ENCODE assay signal across 8 cellular contexts in genomic region chr9:128503870-128504269, GRCh38. TPM values are rescaled to one million over a fixed set of nuclear protein-coding genes. Genes with fewer than 3 reads are reported as not detected.
A peak's percentile ranks its signal among the peaks of the same experiment; 100 is the strongest.
DNase-seq lines count a peak whose midpoint lies in the region; ATAC-seq, FAIRE-seq and TF ChIP-seq lines count a peak whose summit lies in the region.

No MANE protein-coding gene starts in this region.

- H3K36me3 Mint-ChIP-seq in CD4-positive, alpha-beta T cell (ENCODE audit: low read depth) = peaks cover 37% of the 10 kb centered on the region
- peaks cover 4% of the 10 kb centered on the region for H3K36me3 Mint-ChIP-seq in astrocyte (ENCODE audit: low read depth, unreplicated experiment)

- no peak for DNase-seq in CD4-positive, alpha-beta T cell
- DNase-seq in IMR-90 (no peak), astrocyte (ENCODE audit: low read depth) (peak; percentile 4), HepG2 (ENCODE audit: low spot score) (no peak), tibial nerve (ENCODE audit: low spot score in 2 of 2) (no peak), HEK293T (ENCODE audit: extremely low spot score) (no peak), COR-L47 (lab: John Stamatoyannopoulos, UW) (no peak)

- H3K4me3 ChIP-seq in IMR-90 (ENCODE audit: insufficient read depth, low read depth, low read length) (peak overlapping the region; percentile 84), astrocyte (ENCODE audit: insufficient read depth, low read depth, low read length) (peak overlapping the region; percentile 95), HepG2 (replicated peaks in 1 of 3; ENCODE audit: insufficient read depth in 1 of 3, low read depth in 2 of 3, low read length in 3 of 3) (peak overlapping the region; percentile 82 to 96 (median 90); a peak in 5 of 6 replicates), tibial nerve (peak overlapping the region; percentile 65 to 99 (median 91))

- peak overlapping the region; percentile 64; the same call in 1 of the 2 replicates for H3K23ac ChIP-seq in IMR-90 (ENCODE audit: low read depth, low read length)

- in situ Hi-C loops in IMR-90 (cut with MboI; ENCODE audit: low sequenced_read_pairs) (no loop called here), HepG2 (cut with HindIII; ENCODE audit: extremely low pct_ligation_motif_present, low pct_unique_long_range_greater_than_20kb) (no loop called here)

- no peak overlapping the region for H2BK120ac ChIP-seq in IMR-90 (ENCODE audit: low read depth, low read length)

- peak overlapping the region; percentile 49 to 82 for H4K8ac ChIP-seq in IMR-90 (ENCODE audit: low read depth in 2 of 2, low read length in 2 of 2)

- POLR2A ChIA-PET in CD4-positive, alpha-beta T cell (lab: Charles Lee) = interaction anchor here (1.6 to 2.2 kb wide), 2 partner anchors 48 to 220 kb away, joined by 5 to 45 read pairs; partner anchors contain the start of genes SPTAN1 and ZDHHC12
- POLR2A ChIA-PET in IMR-90 (lab: Charles Lee; ENCODE audit: unreplicated experiment) (no interaction called here), HepG2 (lab: Yijun Ruan, JAX) (no interaction called here), HEK293T (lab: Yijun Ruan, JAX) (interaction anchor here (1.2 kb wide), 1 partner anchor 11 kb away, joined by 3 read pairs; no protein-coding TSS in a partner anchor)

- no CpG with 5 or more reads among the region's 11 CpGs for WGBS in IMR-90 (ENCODE audit: extremely low coverage in 2 of 2, insufficient read length in 1 of 2), 2 experiments
- 60% methylated on average over 11 of the region's 11 CpGs for WGBS in HepG2 (ENCODE audit: low lambda C conversion rate)
- WGBS in tibial nerve, 2 donors = 9 to 16% methylated on average over 11 of the region's 11 CpGs

- H2BK15ac ChIP-seq in IMR-90 (ENCODE audit: low read depth, low read length) = no peak overlapping the region

- H3K9me1 ChIP-seq in IMR-90 (ENCODE audit: insufficient read depth, low read length) = peaks cover 9% of the 10 kb centered on the region

- peak overlapping the region; percentile 4; the same call in 1 of the 2 replicates for H4K5ac ChIP-seq in IMR-90 (ENCODE audit: low read depth, low read length)

- TF ChIP-seq RAD21 in IMR-90 (IDR thresholded peaks at IDR 0.05; ENCODE audit: low read length) (no peak), HepG2 (CRISPR knock-in tag; IDR thresholded peaks at IDR 0.05) (no peak)

- FAIRE-seq in astrocyte (lab: Jason Lieb, UNC) = no peak
- no peak for FAIRE-seq in HepG2 (lab: Jason Lieb, UNC)

- TF ChIP-seq POLR2A in IMR-90 (IDR thresholded peaks at IDR 0.05; ENCODE audit: low read depth, low read length) = no peak
- TF ChIP-seq POLR2A in HepG2 (IDR thresholded peaks at IDR 0.05; ENCODE audit: insufficient read depth in 1 of 2, low read depth in 2 of 2, low read length in 2 of 2) = no peak
- no peak for TF ChIP-seq POLR2A in tibial nerve (IDR thresholded peaks at IDR 0.05)

- peaks cover 36% of the 10 kb centered on the region for H3K4me1 Mint-ChIP-seq in CD4-positive, alpha-beta T cell (ENCODE audit: low read depth)
- peaks cover 6% of the 10 kb centered on the region for H3K4me1 Mint-ChIP-seq in astrocyte (ENCODE audit: low read depth, unreplicated experiment)

- peak overlapping the region; percentile 50; the same call in 1 of the 2 replicates for H3K4ac ChIP-seq in IMR-90 (ENCODE audit: low read depth, low read length)

- BruUV-seq in IMR-90 (replicated peaks; lab: Mats Ljungman, UMichigan) = no TSS peak
- TSS peak; percentile 78 for BruUV-seq in HepG2 (replicated peaks; lab: Mats Ljungman, UMichigan)

- H3K27me3 ChIP-seq in CD4-positive, alpha-beta T cell (ENCODE audit: control insufficient read depth, insufficient read depth, low read length) = no peaks in the 10 kb centered on the region
- H3K27me3 ChIP-seq in IMR-90 (ENCODE audit: control insufficient read depth, insufficient read depth, low read length) (no peaks in the 10 kb centered on the region), astrocyte (ENCODE audit: insufficient read depth, low read length) (no peaks in the 10 kb centered on the region), HepG2 (ENCODE audit: control insufficient read depth in 1 of 2, insufficient read depth in 2 of 2, low read length in 2 of 2) (no peaks in the 10 kb centered on the region; a peak in 1 of 5 replicates), tibial nerve (no peaks in the 10 kb centered on the region)

- H3K79me1 ChIP-seq in IMR-90 (ENCODE audit: low read depth in 1 of 2, low read length in 2 of 2) = peaks cover 22 to 33% of the 10 kb centered on the region in 2 experiments

- no peaks in the 10 kb centered on the region for H3K27me3 Mint-ChIP-seq in CD4-positive, alpha-beta T cell
- no peaks in the 10 kb centered on the region for H3K27me3 Mint-ChIP-seq in astrocyte (ENCODE audit: low read depth, unreplicated experiment)

- H2BK20ac ChIP-seq in IMR-90 (ENCODE audit: low read depth, low read length) = no peak overlapping the region

- CTCF ChIA-PET in CD4-positive, alpha-beta T cell (lab: Charles Lee) = no interaction called here
- CTCF ChIA-PET in IMR-90 (lab: Yijun Ruan, JAX) (no interaction called here), HepG2 (lab: Yijun Ruan, JAX; ENCODE audit: low intra/inter-chr PET ratio, low total read pairs) (no interaction called here), HEK293T (lab: Yijun Ruan, JAX) (no interaction called here)

- TF ChIP-seq EP300 in HepG2 (IDR thresholded peaks at IDR 0.05; ENCODE audit: low read depth in 2 of 2, low read length in 2 of 2) = no peak
- TF ChIP-seq EP300 in HepG2 (CRISPR knock-in tag; IDR thresholded peaks at IDR 0.05; ENCODE audit: borderline replicate concordance) = no peak
- TF ChIP-seq EP300 in tibial nerve (IDR thresholded peaks at IDR 0.05) = no peak

- H3K9me3 ChIP-seq in CD4-positive, alpha-beta T cell (ENCODE audit: control insufficient read depth, low read length) = no peaks in the 10 kb centered on the region
- H3K9me3 ChIP-seq in IMR-90 (ENCODE audit: control insufficient read depth, insufficient read depth, low read length) = no peaks in the 10 kb centered on the region
- no peaks in the 10 kb centered on the region for H3K9me3 ChIP-seq in astrocyte (ENCODE audit: insufficient read depth, low read depth, low read length)
- no peaks in the 10 kb centered on the region for H3K9me3 ChIP-seq in HepG2 (ENCODE audit: low read length)
- H3K9me3 ChIP-seq in tibial nerve = no peaks in the 10 kb centered on the region

- H2AFZ ChIP-seq in IMR-90 (replicated peaks; ENCODE audit: low read length, poor library complexity) (peak overlapping the region; percentile 85), astrocyte (ENCODE audit: low read depth, low read length) (peak overlapping the region; percentile 74), HepG2 (ENCODE audit: low read length) (no peak overlapping the region)

- dilution Hi-C loops in IMR-90 (cut with HindIII; ENCODE audit: low sequenced_read_pairs, unreplicated experiment) = no loop called here

- H3K79me2 ChIP-seq in astrocyte (ENCODE audit: insufficient read depth, low read length) (peaks cover 28% of the 10 kb centered on the region), HepG2 (ENCODE audit: insufficient read depth, low read length) (peaks cover 19% of the 10 kb centered on the region)

- H4K20me1 ChIP-seq in IMR-90 (ENCODE audit: insufficient read depth, low read length) = no peaks in the 10 kb centered on the region
- no peaks in the 10 kb centered on the region for H4K20me1 ChIP-seq in astrocyte (ENCODE audit: insufficient read depth, low read length)
- no peaks in the 10 kb centered on the region for H4K20me1 ChIP-seq in HepG2 (ENCODE audit: insufficient read depth, low read length)

- peaks cover 12% of the 10 kb centered on the region for H3K36me3 ChIP-seq in IMR-90 (ENCODE audit: control insufficient read depth, insufficient read depth, low read length)
- H3K36me3 ChIP-seq in astrocyte (ENCODE audit: insufficient read depth, low read length) = peaks cover 20% of the 10 kb centered on the region
- peaks cover 1 to 13% of the 10 kb centered on the region in 2 experiments; a peak in 4 of 5 replicates for H3K36me3 ChIP-seq in HepG2 (replicated peaks in 1 of 2; ENCODE audit: control insufficient read depth in 1 of 2, insufficient read depth in 2 of 2, low read length in 2 of 2)
- H3K36me3 ChIP-seq in tibial nerve = peaks cover 0 to 20% (median 0%) of the 10 kb centered on the region in 3 donors

- no peak overlapping the region for H3K18ac ChIP-seq in IMR-90 (ENCODE audit: low read depth, low read length)

- H2AK5ac ChIP-seq in IMR-90 (ENCODE audit: low read depth, low read length) = 0 out of 2 replicates have a peak overlapping the region, but pooled peaks have one; percentile 44

- no peak for TF ChIP-seq CTCF in CD4-positive, alpha-beta T cell (IDR thresholded peaks at IDR 0.05)
- TF ChIP-seq CTCF in IMR-90 (conservative IDR thresholded peaks at IDR 0.05; ENCODE audit: low read depth, low read length) = no peak
- TF ChIP-seq CTCF in astrocyte (IDR thresholded peaks at IDR 0.05; ENCODE audit: insufficient read depth, low read depth, low read length) = no peak
- TF ChIP-seq CTCF in HepG2 (CRISPR knock-in tag; IDR thresholded peaks at IDR 0.05) = no peak
- TF ChIP-seq CTCF in tibial nerve (IDR thresholded peaks at IDR 0.05) = no peak

- H3K4me3 Mint-ChIP-seq in CD4-positive, alpha-beta T cell = peak overlapping the region; percentile 80
- peak overlapping the region; percentile 100 for H3K4me3 Mint-ChIP-seq in astrocyte (ENCODE audit: unreplicated experiment)

- peak overlapping the region; percentile 54 for H3K14ac ChIP-seq in IMR-90 (replicated peaks; ENCODE audit: low read depth, low read length)

- no peak overlapping the region for H2BK5ac ChIP-seq in IMR-90 (ENCODE audit: low read depth, low read length, poor library complexity, severe bottlenecking)

- H3K4me2 ChIP-seq in IMR-90 (ENCODE audit: low read depth, low read length) = peak overlapping the region; percentile 68
- peak overlapping the region; percentile 92 for H3K4me2 ChIP-seq in astrocyte (ENCODE audit: low read length)
- H3K4me2 ChIP-seq in HepG2 (ENCODE audit: low read depth, low read length) = peak overlapping the region; percentile 88

- no peak overlapping the region for H4K91ac ChIP-seq in IMR-90 (ENCODE audit: insufficient read depth, low read depth, low read length)

- H3K9ac ChIP-seq in IMR-90 (ENCODE audit: low read depth, low read length) (peak overlapping the region; percentile 45; the same call in 1 of the 2 replicates), astrocyte (ENCODE audit: low read length) (peak overlapping the region; percentile 87), HepG2 (ENCODE audit: insufficient read depth, low read depth, low read length) (peak overlapping the region; percentile 87)

- no peak overlapping the region for H3K27ac ChIP-seq in CD4-positive, alpha-beta T cell (ENCODE audit: low read depth, low read length)
- H3K27ac ChIP-seq in IMR-90 (ENCODE audit: insufficient read depth, low read length) (no peak overlapping the region), astrocyte (ENCODE audit: low read depth, low read length) (no peak overlapping the region), HepG2 (ENCODE audit: extremely low read length, insufficient read depth, low read length) (peak overlapping the region; percentile 79), tibial nerve (peak overlapping the region in 3 of 4 donors; percentile 77 to 91 (median 90))

- H3K4me1 ChIP-seq in IMR-90 (ENCODE audit: control insufficient read depth, insufficient read depth, low read length) = peaks cover 4% of the 10 kb centered on the region
- peaks cover 11% of the 10 kb centered on the region for H3K4me1 ChIP-seq in astrocyte (ENCODE audit: insufficient read depth, low read length)
- H3K4me1 ChIP-seq in HepG2 (ENCODE audit: insufficient read depth, low read length) = peaks cover 21% of the 10 kb centered on the region
- peaks cover 0 to 27% (median 5%) of the 10 kb centered on the region in 4 donors for H3K4me1 ChIP-seq in tibial nerve

- no peak overlapping the region for H3K56ac ChIP-seq in IMR-90 (ENCODE audit: extremely low read depth, insufficient read depth, low read length)

- intact Hi-C loops in CD4-positive, alpha-beta T cell (cut with DNase I, micrococcal nuclease) = loop anchor here (1.0 to 5.0 kb wide), 4 partner anchors 48 to 443 kb away; partner anchors contain the start of genes ODF2 (in 2 of the 2), DOLK (in 1 of the 2), NUP188 (in 1 of the 2) and SPTAN1 (in 1 of the 2)
- intact Hi-C loops in IMR-90 (cut with micrococcal nuclease) (loop anchor here (2.0 kb wide), 1 partner anchor 55 kb away; no protein-coding TSS in a partner anchor), HepG2 (cut with micrococcal nuclease; ENCODE audit: unreplicated experiment) (loop anchor here (5.0 kb wide), 1 partner anchor 48 kb away; the partner anchor contains the start of gene SPTAN1)

- H2AK9ac ChIP-seq in IMR-90 (replicated peaks; ENCODE audit: low read depth, low read length, poor library complexity) = peak overlapping the region; percentile 78

- H3K9me3 Mint-ChIP-seq in CD4-positive, alpha-beta T cell = no peaks in the 10 kb centered on the region
- no peaks in the 10 kb centered on the region for H3K9me3 Mint-ChIP-seq in astrocyte (ENCODE audit: unreplicated experiment)

- peak overlapping the region; percentile 97 for H3K27ac Mint-ChIP-seq in CD4-positive, alpha-beta T cell
- no peak overlapping the region for H3K27ac Mint-ChIP-seq in astrocyte (ENCODE audit: unreplicated experiment)

- no peak for ATAC-seq in CD4-positive, alpha-beta T cell (ENCODE audit: poor library complexity)
- ATAC-seq in IMR-90 (ENCODE audit: low read depth) (peak; percentile 41), HepG2 (no peak), HG02642 (IDR thresholded peaks at IDR 0.05; ENCODE audit: poor library complexity, unreplicated experiment) (no peak)

RNA-seq across cellular contexts. Expression of gene GLE1, which starts 0.6 kb away (rescaled TPM):
- total RNA-seq in CD4-positive, alpha-beta T cell = 1 to 10 TPM; 8.0 to 8.4 TPM
- total RNA-seq in IMR-90 (2012; rRNA removed) (35.3 and 39.4 TPM in 2 replicates), astrocyte (15.0 and 17.5 TPM in 2 replicates), HepG2 (2016; rRNA removed; fragmentation: Illumina TruSeq; extraction: Trizol) (28.8 and 41.1 TPM in 2 replicates), tibial nerve (10 to 100 TPM; 24.5 to 30.4 (median 28.8) TPM)
- polyA plus RNA-seq in IMR-90 (2012; rRNA removed) (13.2 and 14.3 TPM in 2 replicates), HepG2 (2011; rRNA removed) (10.6 and 14.7 TPM in 2 replicates)
- 7.3 and 10.2 TPM in 2 replicates for polyA plus RNA-seq in IMR-90 (2012; cell fraction: cytosol; rRNA removed)
- 9.6 and 15.5 TPM in 2 replicates for polyA plus RNA-seq in IMR-90 (2012; cell fraction: nucleus; rRNA removed; ENCODE audit: low replicate concordance)
- 7.4 and 7.9 TPM in 2 replicates for total RNA-seq in HepG2 (2016; cell fraction: cytosol; rRNA removed; fragmentation: Illumina TruSeq; extraction: Trizol; ENCODE audit: low read depth)
- total RNA-seq in HepG2 (2016; cell fraction: insoluble cytoplasmic fraction; rRNA removed; fragmentation: Illumina TruSeq; extraction: Trizol) = 29.6 and 39.3 TPM in 2 replicates
- total RNA-seq in HepG2 (2016; cell fraction: membrane; rRNA removed; fragmentation: Illumina TruSeq; extraction: Trizol) = 17.1 and 18.6 TPM in 2 replicates
- total RNA-seq in HepG2 (2016; cell fraction: nucleus; rRNA removed; fragmentation: Illumina TruSeq; extraction: Trizol) = 14.9 and 16.3 TPM in 2 replicates
- 10.5 TPM in 2 replicates for polyA plus RNA-seq in HepG2 (2011; cell fraction: cytosol; rRNA removed)
- 7.6 and 8.6 TPM in 2 replicates for polyA plus RNA-seq in HepG2 (2011; cell fraction: nucleus; rRNA removed)
- polyA plus RNA-seq in HepG2 (2012) = 9.6 and 10.9 TPM in 2 replicates
- 3.1 and 3.9 TPM in 2 replicates for polyA plus RNA-seq in HepG2 (2016; cell fraction: cytosol; fragmentation: Illumina TruSeq; extraction: Trizol; ENCODE audit: low read depth)
- polyA plus RNA-seq in HepG2 (2016; cell fraction: insoluble cytoplasmic fraction; fragmentation: Illumina TruSeq; extraction: Trizol; ENCODE audit: low read depth) = 33.8 and 35.3 TPM in 2 replicates
- 10.7 and 11.7 TPM in 2 replicates for polyA plus RNA-seq in HepG2 (2016; cell fraction: membrane; fragmentation: Illumina TruSeq; extraction: Trizol; ENCODE audit: low read depth)
- 21.8 and 23.3 TPM in 2 replicates for polyA plus RNA-seq in HepG2 (2016; cell fraction: nucleus; fragmentation: Illumina TruSeq; extraction: Trizol; ENCODE audit: insufficient read depth, low read depth)
- 26.2 and 106 TPM in 2 replicates for polyA minus RNA-seq in HepG2 (2011; rRNA and poly(A)+ RNA removed; ENCODE audit: low replicate concordance)
- 14.9 and 17.1 TPM in 2 replicates for polyA minus RNA-seq in HepG2 (2011; cell fraction: cytosol; rRNA and poly(A)+ RNA removed)
- polyA minus RNA-seq in HepG2 (2011; cell fraction: nucleus; rRNA and poly(A)+ RNA removed) = 5.7 and 7.5 TPM in 2 replicates

RNA-seq across cellular contexts. Expression of gene ODF2, which starts 48.1 kb away (rescaled TPM):
- total RNA-seq in CD4-positive, alpha-beta T cell = 10 to 100 TPM; 18.3 to 21.3 TPM
- 46.4 and 59.2 TPM in 2 replicates for total RNA-seq in IMR-90 (2012; rRNA removed)
- polyA plus RNA-seq in IMR-90 (2012; rRNA removed) = 34.9 and 40.2 TPM in 2 replicates
- 10.1 and 11.6 TPM in 2 replicates for polyA plus RNA-seq in IMR-90 (2012; cell fraction: cytosol; rRNA removed)
- 113 and 193 TPM in 2 replicates for polyA plus RNA-seq in IMR-90 (2012; cell fraction: nucleus; rRNA removed; ENCODE audit: low replicate concordance)
- 26.2 and 28.1 TPM in 2 replicates for total RNA-seq in astrocyte
- total RNA-seq in HepG2 (2016; rRNA removed; fragmentation: Illumina TruSeq; extraction: Trizol) = 28.3 and 31.3 TPM in 2 replicates
- total RNA-seq in HepG2 (2016; cell fraction: cytosol; rRNA removed; fragmentation: Illumina TruSeq; extraction: Trizol; ENCODE audit: low read depth) = 6.8 and 10.0 TPM in 2 replicates
- total RNA-seq in HepG2 (2016; cell fraction: insoluble cytoplasmic fraction; rRNA removed; fragmentation: Illumina TruSeq; extraction: Trizol) = 28.2 and 33.5 TPM in 2 replicates
- total RNA-seq in HepG2 (2016; cell fraction: membrane; rRNA removed; fragmentation: Illumina TruSeq; extraction: Trizol) = 17.0 and 17.8 TPM in 2 replicates
- total RNA-seq in HepG2 (2016; cell fraction: nucleus; rRNA removed; fragmentation: Illumina TruSeq; extraction: Trizol) = 32.1 and 38.6 TPM in 2 replicates
- polyA plus RNA-seq in HepG2 (2011; rRNA removed) = 9.8 and 10.0 TPM in 2 replicates
- polyA plus RNA-seq in HepG2 (2011; cell fraction: cytosol; rRNA removed) = 3.3 and 3.7 TPM in 2 replicates
- polyA plus RNA-seq in HepG2 (2011; cell fraction: nucleus; rRNA removed) = 69.5 and 91.8 TPM in 2 replicates
- 12.4 and 16.5 TPM in 2 replicates for polyA plus RNA-seq in HepG2 (2012)
- polyA plus RNA-seq in HepG2 (2016; cell fraction: cytosol; fragmentation: Illumina TruSeq; extraction: Trizol; ENCODE audit: low read depth) = 5.0 TPM in 2 replicates
- 23.7 and 26.7 TPM in 2 replicates for polyA plus RNA-seq in HepG2 (2016; cell fraction: insoluble cytoplasmic fraction; fragmentation: Illumina TruSeq; extraction: Trizol; ENCODE audit: low read depth)
- 7.9 and 9.5 TPM in 2 replicates for polyA plus RNA-seq in HepG2 (2016; cell fraction: membrane; fragmentation: Illumina TruSeq; extraction: Trizol; ENCODE audit: low read depth)
- 69.2 and 78.2 TPM in 2 replicates for polyA plus RNA-seq in HepG2 (2016; cell fraction: nucleus; fragmentation: Illumina TruSeq; extraction: Trizol; ENCODE audit: insufficient read depth, low read depth)
- 4.7 and 19.7 TPM in 2 replicates for polyA minus RNA-seq in HepG2 (2011; rRNA and poly(A)+ RNA removed; ENCODE audit: low replicate concordance)
- polyA minus RNA-seq in HepG2 (2011; cell fraction: cytosol; rRNA and poly(A)+ RNA removed) = 3.1 and 3.5 TPM in 2 replicates
- polyA minus RNA-seq in HepG2 (2011; cell fraction: nucleus; rRNA and poly(A)+ RNA removed) = 13.1 and 15.3 TPM in 2 replicates
- 10 to 100 TPM; 23.2 to 32.7 (median 25.8) TPM for total RNA-seq in tibial nerve

RNA-seq across cellular contexts. Expression of gene SPTAN1, which starts 48.5 kb away (rescaled TPM):
- 100 to 1,000 TPM; 386 to 392 TPM for total RNA-seq in CD4-positive, alpha-beta T cell
- total RNA-seq in IMR-90 (2012; rRNA removed) = 327 and 345 TPM in 2 replicates
- polyA plus RNA-seq in IMR-90 (2012; rRNA removed) = 275 and 316 TPM in 2 replicates
- 177 and 253 TPM in 2 replicates for polyA plus RNA-seq in IMR-90 (2012; cell fraction: cytosol; rRNA removed)
- 798 and 1,000 TPM in 2 replicates for polyA plus RNA-seq in IMR-90 (2012; cell fraction: nucleus; rRNA removed; ENCODE audit: low replicate concordance)
- 523 and 604 TPM in 2 replicates for total RNA-seq in astrocyte
- 23.5 and 106 TPM in 2 replicates for total RNA-seq in HepG2 (2016; rRNA removed; fragmentation: Illumina TruSeq; extraction: Trizol)
- 19.2 and 22.6 TPM in 2 replicates for total RNA-seq in HepG2 (2016; cell fraction: cytosol; rRNA removed; fragmentation: Illumina TruSeq; extraction: Trizol; ENCODE audit: low read depth)
- total RNA-seq in HepG2 (2016; cell fraction: insoluble cytoplasmic fraction; rRNA removed; fragmentation: Illumina TruSeq; extraction: Trizol) = 14.5 and 107 TPM in 2 replicates
- 14.3 and 15.6 TPM in 2 replicates for total RNA-seq in HepG2 (2016; cell fraction: membrane; rRNA removed; fragmentation: Illumina TruSeq; extraction: Trizol)
- 180 and 199 TPM in 2 replicates for total RNA-seq in HepG2 (2016; cell fraction: nucleus; rRNA removed; fragmentation: Illumina TruSeq; extraction: Trizol)
- polyA plus RNA-seq in HepG2 (2011; rRNA removed) = 111 and 132 TPM in 2 replicates
- polyA plus RNA-seq in HepG2 (2011; cell fraction: cytosol; rRNA removed) = 28.2 and 51.8 TPM in 2 replicates
- polyA plus RNA-seq in HepG2 (2011; cell fraction: nucleus; rRNA removed) = 885 and 1,070 TPM in 2 replicates
- polyA plus RNA-seq in HepG2 (2012) = 97.6 and 98.5 TPM in 2 replicates
- 6.9 and 7.2 TPM in 2 replicates for polyA plus RNA-seq in HepG2 (2016; cell fraction: cytosol; fragmentation: Illumina TruSeq; extraction: Trizol; ENCODE audit: low read depth)
- polyA plus RNA-seq in HepG2 (2016; cell fraction: insoluble cytoplasmic fraction; fragmentation: Illumina TruSeq; extraction: Trizol; ENCODE audit: low read depth) = 14.9 and 21.0 TPM in 2 replicates
- 6.9 and 9.5 TPM in 2 replicates for polyA plus RNA-seq in HepG2 (2016; cell fraction: membrane; fragmentation: Illumina TruSeq; extraction: Trizol; ENCODE audit: low read depth)
- 274 and 280 TPM in 2 replicates for polyA plus RNA-seq in HepG2 (2016; cell fraction: nucleus; fragmentation: Illumina TruSeq; extraction: Trizol; ENCODE audit: insufficient read depth, low read depth)
- 319 and 464 TPM in 2 replicates for polyA minus RNA-seq in HepG2 (2011; rRNA and poly(A)+ RNA removed; ENCODE audit: low replicate concordance)
- polyA minus RNA-seq in HepG2 (2011; cell fraction: cytosol; rRNA and poly(A)+ RNA removed) = 48.3 and 55.2 TPM in 2 replicates
- 960 and 1,011 TPM in 2 replicates for polyA minus RNA-seq in HepG2 (2011; cell fraction: nucleus; rRNA and poly(A)+ RNA removed)
- total RNA-seq in tibial nerve = 100 to 1,000 TPM; 491 to 540 (median 508) TPM

Comparison
In these comparisons a context has a peak if more than half of its experiments do, and no peak if none do; other contexts are left out.
1. H3K27ac ChIP-seq: peak in HepG2 (single experiment) and tibial nerve (3 of 4); none in CD4-positive, alpha-beta T cell (single experiment), IMR-90 (single experiment) and astrocyte (single experiment).
2. POLR2A ChIA-PET loops: an anchor here in CD4-positive, alpha-beta T cell (1.6 to 2.2 kb wide) and HEK293T (1.2 kb wide); none called in IMR-90 and HepG2.
3. Peak in every context shown above with its lines, with median percentiles within 50 percentile points of each other: H3K4me2 ChIP-seq, H3K4me3 ChIP-seq and H3K9ac ChIP-seq.